In the genomic region with DNA sequence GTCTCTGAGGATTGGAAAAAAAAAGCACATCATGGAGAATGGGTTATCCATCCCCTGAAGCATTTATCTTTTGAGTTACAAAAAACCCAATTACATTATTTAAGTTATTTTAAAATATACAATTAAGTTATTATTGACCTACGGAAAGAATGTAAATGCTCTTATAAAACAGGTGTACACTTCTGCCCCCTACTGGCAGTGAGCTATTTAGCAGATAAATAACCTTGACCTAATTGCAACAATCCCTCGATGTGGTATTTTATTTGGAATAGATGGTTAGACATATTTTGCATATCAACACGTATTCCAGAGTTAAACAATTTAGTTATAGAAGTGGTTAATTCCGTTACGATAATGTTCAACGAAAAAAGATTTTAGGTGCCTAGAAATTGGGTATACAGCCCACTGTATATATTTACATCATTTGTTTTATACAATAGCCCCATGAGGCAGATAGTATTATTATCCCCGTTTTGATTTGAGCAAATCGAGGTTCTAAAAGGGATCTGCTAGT, we compare ENCODE assay signal across 2 cellular contexts.
TF ChIP-seq lines count a peak whose summit lies in the region.

No MANE protein-coding gene starts in this region.

TF ChIP-seq in HEK293T, 16 proteins besides CTCF, POLR2A, EP300 and RAD21:
- TF ChIP-seq LEF1 (IDR thresholded peaks at IDR 0.05; ENCODE audit: borderline replicate concordance) (no peak), FOXA1 (IDR thresholded peaks at IDR 0.05) (no peak), BHLHE40 (IDR thresholded peaks at IDR 0.05; ENCODE audit: borderline replicate concordance) (no peak), NFRKB (IDR thresholded peaks at IDR 0.05) (no peak), ARNT (IDR thresholded peaks at IDR 0.05) (no peak), CTBP1 (IDR thresholded peaks at IDR 0.05; ENCODE audit: borderline replicate concordance) (no peak), ELF4 (IDR thresholded peaks at IDR 0.05) (no peak), ZNF384 (IDR thresholded peaks at IDR 0.05) (no peak), TARDBP (IDR thresholded peaks at IDR 0.05) (no peak), HDGF (IDR thresholded peaks at IDR 0.05; ENCODE audit: borderline replicate concordance) (no peak), SUZ12 (IDR thresholded peaks at IDR 0.05) (no peak), FOXK2 (IDR thresholded peaks at IDR 0.05) (no peak), SP1 (IDR thresholded peaks at IDR 0.05) (no peak), FOXM1 (IDR thresholded peaks at IDR 0.05; ENCODE audit: borderline replicate concordance) (no peak), L3MBTL2 (conservative IDR thresholded peaks at IDR 0.05) (no peak)
- TF ChIP-seq, protein P1, sequence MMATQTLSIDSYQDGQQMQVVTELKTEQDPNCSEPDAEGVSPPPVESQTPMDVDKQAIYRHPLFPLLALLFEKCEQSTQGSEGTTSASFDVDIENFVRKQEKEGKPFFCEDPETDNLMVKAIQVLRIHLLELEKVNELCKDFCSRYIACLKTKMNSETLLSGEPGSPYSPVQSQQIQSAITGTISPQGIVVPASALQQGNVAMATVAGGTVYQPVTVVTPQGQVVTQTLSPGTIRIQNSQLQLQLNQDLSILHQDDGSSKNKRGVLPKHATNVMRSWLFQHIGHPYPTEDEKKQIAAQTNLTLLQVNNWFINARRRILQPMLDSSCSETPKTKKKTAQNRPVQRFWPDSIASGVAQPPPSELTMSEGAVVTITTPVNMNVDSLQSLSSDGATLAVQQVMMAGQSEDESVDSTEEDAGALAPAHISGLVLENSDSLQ (IDR thresholded peaks at IDR 0.05): no peak

TF ChIP-seq in H1, 55 proteins besides CTCF, POLR2A, EP300 and RAD21:
- TF ChIP-seq KDM4A (IDR thresholded peaks at IDR 0.05; ENCODE audit: low read depth, low read length, severe bottlenecking): no peak
- no peak for TF ChIP-seq JUN (IDR thresholded peaks at IDR 0.05; ENCODE audit: low read depth, low read length)
- no peak for TF ChIP-seq ZNF274 (IDR thresholded peaks at IDR 0.05; ENCODE audit: borderline replicate concordance, extremely low read depth, low read length)
- TF ChIP-seq SP2 (IDR thresholded peaks at IDR 0.05; ENCODE audit: low read length): no peak
- TF ChIP-seq ASH2L (IDR thresholded peaks at IDR 0.05; ENCODE audit: low read length): no peak
- no peak for TF ChIP-seq BCL11A (IDR thresholded peaks at IDR 0.05; ENCODE audit: low read depth in 2 of 2, low read length in 2 of 2)
- TF ChIP-seq KDM5A (IDR thresholded peaks at IDR 0.05; ENCODE audit: low read length): no peak
- TF ChIP-seq, protein P2, sequence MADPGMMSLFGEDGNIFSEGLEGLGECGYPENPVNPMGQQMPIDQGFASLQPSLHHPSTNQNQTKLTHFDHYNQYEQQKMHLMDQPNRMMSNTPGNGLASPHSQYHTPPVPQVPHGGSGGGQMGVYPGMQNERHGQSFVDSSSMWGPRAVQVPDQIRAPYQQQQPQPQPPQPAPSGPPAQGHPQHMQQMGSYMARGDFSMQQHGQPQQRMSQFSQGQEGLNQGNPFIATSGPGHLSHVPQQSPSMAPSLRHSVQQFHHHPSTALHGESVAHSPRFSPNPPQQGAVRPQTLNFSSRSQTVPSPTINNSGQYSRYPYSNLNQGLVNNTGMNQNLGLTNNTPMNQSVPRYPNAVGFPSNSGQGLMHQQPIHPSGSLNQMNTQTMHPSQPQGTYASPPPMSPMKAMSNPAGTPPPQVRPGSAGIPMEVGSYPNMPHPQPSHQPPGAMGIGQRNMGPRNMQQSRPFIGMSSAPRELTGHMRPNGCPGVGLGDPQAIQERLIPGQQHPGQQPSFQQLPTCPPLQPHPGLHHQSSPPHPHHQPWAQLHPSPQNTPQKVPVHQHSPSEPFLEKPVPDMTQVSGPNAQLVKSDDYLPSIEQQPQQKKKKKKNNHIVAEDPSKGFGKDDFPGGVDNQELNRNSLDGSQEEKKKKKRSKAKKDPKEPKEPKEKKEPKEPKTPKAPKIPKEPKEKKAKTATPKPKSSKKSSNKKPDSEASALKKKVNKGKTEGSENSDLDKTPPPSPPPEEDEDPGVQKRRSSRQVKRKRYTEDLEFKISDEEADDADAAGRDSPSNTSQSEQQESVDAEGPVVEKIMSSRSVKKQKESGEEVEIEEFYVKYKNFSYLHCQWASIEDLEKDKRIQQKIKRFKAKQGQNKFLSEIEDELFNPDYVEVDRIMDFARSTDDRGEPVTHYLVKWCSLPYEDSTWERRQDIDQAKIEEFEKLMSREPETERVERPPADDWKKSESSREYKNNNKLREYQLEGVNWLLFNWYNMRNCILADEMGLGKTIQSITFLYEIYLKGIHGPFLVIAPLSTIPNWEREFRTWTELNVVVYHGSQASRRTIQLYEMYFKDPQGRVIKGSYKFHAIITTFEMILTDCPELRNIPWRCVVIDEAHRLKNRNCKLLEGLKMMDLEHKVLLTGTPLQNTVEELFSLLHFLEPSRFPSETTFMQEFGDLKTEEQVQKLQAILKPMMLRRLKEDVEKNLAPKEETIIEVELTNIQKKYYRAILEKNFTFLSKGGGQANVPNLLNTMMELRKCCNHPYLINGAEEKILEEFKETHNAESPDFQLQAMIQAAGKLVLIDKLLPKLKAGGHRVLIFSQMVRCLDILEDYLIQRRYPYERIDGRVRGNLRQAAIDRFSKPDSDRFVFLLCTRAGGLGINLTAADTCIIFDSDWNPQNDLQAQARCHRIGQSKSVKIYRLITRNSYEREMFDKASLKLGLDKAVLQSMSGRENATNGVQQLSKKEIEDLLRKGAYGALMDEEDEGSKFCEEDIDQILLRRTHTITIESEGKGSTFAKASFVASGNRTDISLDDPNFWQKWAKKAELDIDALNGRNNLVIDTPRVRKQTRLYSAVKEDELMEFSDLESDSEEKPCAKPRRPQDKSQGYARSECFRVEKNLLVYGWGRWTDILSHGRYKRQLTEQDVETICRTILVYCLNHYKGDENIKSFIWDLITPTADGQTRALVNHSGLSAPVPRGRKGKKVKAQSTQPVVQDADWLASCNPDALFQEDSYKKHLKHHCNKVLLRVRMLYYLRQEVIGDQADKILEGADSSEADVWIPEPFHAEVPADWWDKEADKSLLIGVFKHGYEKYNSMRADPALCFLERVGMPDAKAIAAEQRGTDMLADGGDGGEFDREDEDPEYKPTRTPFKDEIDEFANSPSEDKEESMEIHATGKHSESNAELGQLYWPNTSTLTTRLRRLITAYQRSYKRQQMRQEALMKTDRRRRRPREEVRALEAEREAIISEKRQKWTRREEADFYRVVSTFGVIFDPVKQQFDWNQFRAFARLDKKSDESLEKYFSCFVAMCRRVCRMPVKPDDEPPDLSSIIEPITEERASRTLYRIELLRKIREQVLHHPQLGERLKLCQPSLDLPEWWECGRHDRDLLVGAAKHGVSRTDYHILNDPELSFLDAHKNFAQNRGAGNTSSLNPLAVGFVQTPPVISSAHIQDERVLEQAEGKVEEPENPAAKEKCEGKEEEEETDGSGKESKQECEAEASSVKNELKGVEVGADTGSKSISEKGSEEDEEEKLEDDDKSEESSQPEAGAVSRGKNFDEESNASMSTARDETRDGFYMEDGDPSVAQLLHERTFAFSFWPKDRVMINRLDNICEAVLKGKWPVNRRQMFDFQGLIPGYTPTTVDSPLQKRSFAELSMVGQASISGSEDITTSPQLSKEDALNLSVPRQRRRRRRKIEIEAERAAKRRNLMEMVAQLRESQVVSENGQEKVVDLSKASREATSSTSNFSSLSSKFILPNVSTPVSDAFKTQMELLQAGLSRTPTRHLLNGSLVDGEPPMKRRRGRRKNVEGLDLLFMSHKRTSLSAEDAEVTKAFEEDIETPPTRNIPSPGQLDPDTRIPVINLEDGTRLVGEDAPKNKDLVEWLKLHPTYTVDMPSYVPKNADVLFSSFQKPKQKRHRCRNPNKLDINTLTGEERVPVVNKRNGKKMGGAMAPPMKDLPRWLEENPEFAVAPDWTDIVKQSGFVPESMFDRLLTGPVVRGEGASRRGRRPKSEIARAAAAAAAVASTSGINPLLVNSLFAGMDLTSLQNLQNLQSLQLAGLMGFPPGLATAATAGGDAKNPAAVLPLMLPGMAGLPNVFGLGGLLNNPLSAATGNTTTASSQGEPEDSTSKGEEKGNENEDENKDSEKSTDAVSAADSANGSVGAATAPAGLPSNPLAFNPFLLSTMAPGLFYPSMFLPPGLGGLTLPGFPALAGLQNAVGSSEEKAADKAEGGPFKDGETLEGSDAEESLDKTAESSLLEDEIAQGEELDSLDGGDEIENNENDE (IDR thresholded peaks at IDR 0.05; ENCODE audit: insufficient replicate concordance, low read length): no peak
- no peak for TF ChIP-seq CBX5 (IDR thresholded peaks at IDR 0.05; ENCODE audit: low read depth, low read length)
- no peak for TF ChIP-seq CREB1 (IDR thresholded peaks at IDR 0.05)
- TF ChIP-seq SUZ12 (IDR thresholded peaks at IDR 0.05; ENCODE audit: low read length): no peak
- TF ChIP-seq RFX5 (IDR thresholded peaks at IDR 0.05; ENCODE audit: borderline replicate concordance, low read depth, low read length): no peak
- no peak for TF ChIP-seq FOSL1 (IDR thresholded peaks at IDR 0.05; ENCODE audit: insufficient read depth, low read depth, low read length)
- TF ChIP-seq TAF7 (optimal IDR thresholded peaks at IDR 0.05; ENCODE audit: borderline replicate concordance, low read depth, low read length): no peak
- no peak for TF ChIP-seq GTF2F1 (IDR thresholded peaks at IDR 0.05; ENCODE audit: borderline replicate concordance, low read depth, low read length)
- no peak for TF ChIP-seq SIX5 (IDR thresholded peaks at IDR 0.05; ENCODE audit: low read depth, low read length)
- TF ChIP-seq, protein P3, sequence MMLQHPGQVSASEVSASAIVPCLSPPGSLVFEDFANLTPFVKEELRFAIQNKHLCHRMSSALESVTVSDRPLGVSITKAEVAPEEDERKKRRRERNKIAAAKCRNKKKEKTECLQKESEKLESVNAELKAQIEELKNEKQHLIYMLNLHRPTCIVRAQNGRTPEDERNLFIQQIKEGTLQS (IDR thresholded peaks at IDR 0.05; ENCODE audit: insufficient read depth, low read depth, low read length): no peak
- no peak for TF ChIP-seq RBBP5 (IDR thresholded peaks at IDR 0.05; ENCODE audit: borderline replicate concordance, low read depth, low read length)
TF ChIP-seq in H1: peak in this region for 0.
